Comparison of ENCODE assay signal across 1 cellular context in the genomic region with DNA sequence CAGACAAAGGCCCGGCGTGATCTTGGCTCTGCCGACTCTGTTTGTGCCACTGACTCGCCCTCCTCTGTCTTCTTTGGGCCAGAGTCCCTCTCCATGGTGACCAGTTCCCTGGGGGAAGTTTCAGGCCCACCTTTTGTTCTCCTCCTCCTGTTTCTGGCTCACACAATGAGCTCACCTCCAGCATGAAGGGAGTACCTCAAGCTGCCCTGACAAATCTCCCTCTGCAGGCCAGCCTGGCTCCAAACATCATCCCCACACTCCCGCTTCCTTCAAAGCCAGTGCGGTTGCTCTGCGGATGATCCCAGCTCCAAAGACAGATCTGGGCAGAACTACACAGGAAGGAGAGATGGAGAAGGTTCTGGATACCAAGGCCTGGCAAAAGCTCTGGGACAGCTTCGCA.
TF ChIP-seq lines count a peak whose summit lies in the region.

No MANE protein-coding gene starts in this region.

TF ChIP-seq in H1, 55 proteins besides CTCF, POLR2A, EP300 and RAD21:
- TF ChIP-seq SIX5 (IDR thresholded peaks at IDR 0.05; ENCODE audit: low read depth, low read length) (no peak), TBP (IDR thresholded peaks at IDR 0.05; ENCODE audit: low read depth, low read length) (no peak), CREB1 (IDR thresholded peaks at IDR 0.05) (no peak), POLR2AphosphoS5 (IDR thresholded peaks at IDR 0.05; ENCODE audit: low read depth, low read length) (no peak), ASH2L (IDR thresholded peaks at IDR 0.05; ENCODE audit: low read length) (no peak), CHD7 (IDR thresholded peaks at IDR 0.05; ENCODE audit: insufficient replicate concordance, low read length) (no peak)
- TF ChIP-seq, protein P1, sequence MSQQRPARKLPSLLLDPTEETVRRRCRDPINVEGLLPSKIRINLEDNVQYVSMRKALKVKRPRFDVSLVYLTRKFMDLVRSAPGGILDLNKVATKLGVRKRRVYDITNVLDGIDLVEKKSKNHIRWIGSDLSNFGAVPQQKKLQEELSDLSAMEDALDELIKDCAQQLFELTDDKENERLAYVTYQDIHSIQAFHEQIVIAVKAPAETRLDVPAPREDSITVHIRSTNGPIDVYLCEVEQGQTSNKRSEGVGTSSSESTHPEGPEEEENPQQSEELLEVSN (IDR thresholded peaks at IDR 0.05): peak; percentile 55; the same call in 1 of the 2 replicates
